In genomic region chr15:41659855-41660234, GRCh38 we compare ENCODE assay signal across 9 cellular contexts. TPM values are rescaled to one million over a fixed set of nuclear protein-coding genes. Genes with fewer than 3 reads are reported as not detected.
A peak's percentile ranks its signal among the peaks of the same experiment; 100 is the strongest.
DNase-seq lines count a peak whose midpoint lies in the region; ATAC-seq, FAIRE-seq and TF ChIP-seq lines count a peak whose summit lies in the region.
"Had no signal": no experiment of that assay in that cellular context is flagged by ENCODE, and none has a peak within 500 bp of the region (broad histone marks: within the 10 kb centered on the region; RNA-seq: fewer than 3 reads in every experiment).

No MANE protein-coding gene starts in this region.

- 88% methylated on average over 21 of the region's 21 CpGs for WGBS in HepG2 (ENCODE audit: low lambda C conversion rate)

- H3K9ac ChIP-seq in HepG2 (ENCODE audit: insufficient read depth, low read depth, low read length) = peak overlapping the region; percentile 18; the same call in 1 of the 2 replicates

- ATAC-seq in HepG2 = no peak
- no peak for ATAC-seq in thoracic aorta (ENCODE audit: insufficient number of reproducible peaks, low FRiP score, low read depth)
- no peak for ATAC-seq in GM21528 (IDR thresholded peaks at IDR 0.05; ENCODE audit: low FRiP score, unreplicated experiment)

- no peak for TF ChIP-seq RAD21 in HepG2 (CRISPR knock-in tag; IDR thresholded peaks at IDR 0.05)

- no TSS peak for BruUV-seq in HepG2 (replicated peaks; lab: Mats Ljungman, UMichigan)

- TF ChIP-seq CTCF in astrocyte of the spinal cord (IDR thresholded peaks at IDR 0.05; ENCODE audit: low read depth, low read length) = no peak
- TF ChIP-seq CTCF in HepG2 (CRISPR knock-in tag; IDR thresholded peaks at IDR 0.05) = no peak
- TF ChIP-seq CTCF in thoracic aorta (IDR thresholded peaks at IDR 0.05) = no peak

- H3K27me3 ChIP-seq in HepG2 (ENCODE audit: control insufficient read depth in 1 of 2, insufficient read depth in 2 of 2, low read length in 2 of 2) (no peaks in the 10 kb centered on the region; a peak in 1 of 5 replicates), thoracic aorta (replicated peaks; ENCODE audit: insufficient read depth) (no peaks in the 10 kb centered on the region)

- H4K20me1 ChIP-seq in HepG2 (ENCODE audit: insufficient read depth, low read length) = peaks cover 24% of the 10 kb centered on the region

- H3K9me3 ChIP-seq in HepG2 (ENCODE audit: low read length) (no peaks in the 10 kb centered on the region), thoracic aorta (no peaks in the 10 kb centered on the region)

- TF ChIP-seq EP300 in HepG2 (IDR thresholded peaks at IDR 0.05; ENCODE audit: low read depth in 2 of 2, low read length in 2 of 2) = no peak
- TF ChIP-seq EP300 in HepG2 (CRISPR knock-in tag; IDR thresholded peaks at IDR 0.05; ENCODE audit: borderline replicate concordance) = no peak

- intact Hi-C loops in HepG2 (cut with micrococcal nuclease; ENCODE audit: unreplicated experiment) = no loop called here

- CTCF ChIA-PET in HepG2 (lab: Yijun Ruan, JAX; ENCODE audit: low intra/inter-chr PET ratio, low total read pairs) = no interaction called here

- POLR2A ChIA-PET in HepG2 (lab: Yijun Ruan, JAX) = interaction anchor here (0.8 to 2.0 kb wide), 8 partner anchors 11 to 115 kb away, joined by 3 to 13 read pairs (median 5); partner anchors contain the start of gene RPAP1

- H3K4me3 ChIP-seq in astrocyte of the spinal cord (ENCODE audit: low read depth, low read length) (peak overlapping the region; percentile 57), HepG2 (replicated peaks in 1 of 3; ENCODE audit: insufficient read depth in 1 of 3, low read depth in 2 of 3, low read length in 3 of 3) (peak overlapping the region in 1 of 3 experiments; percentile 76; a peak in 1 of 6 replicates), thoracic aorta (peak overlapping the region; percentile 72)

- peaks cover 68% of the 10 kb centered on the region for H3K79me2 ChIP-seq in HepG2 (ENCODE audit: insufficient read depth, low read length)

- H3K27ac ChIP-seq in HepG2 (ENCODE audit: extremely low read length, insufficient read depth, low read length) (peak overlapping the region; percentile 80), thoracic aorta (peak overlapping the region; percentile 65 to 78)

- H3K4me2 ChIP-seq in HepG2 (ENCODE audit: low read depth, low read length) = peak overlapping the region; percentile 95

- FAIRE-seq in HepG2 (lab: Jason Lieb, UNC) = no peak
- FAIRE-seq: G401.6 had no signal

- peaks cover 50% of the 10 kb centered on the region for H3K4me1 ChIP-seq in HepG2 (ENCODE audit: insufficient read depth, low read length)
- peaks cover 6 to 28% of the 10 kb centered on the region in 2 donors for H3K4me1 ChIP-seq in thoracic aorta (ENCODE audit: control insufficient read depth in 1 of 2, low read depth in 2 of 2)

- no peak for TF ChIP-seq POLR2A in HepG2 (IDR thresholded peaks at IDR 0.05; ENCODE audit: insufficient read depth in 1 of 2, low read depth in 2 of 2, low read length in 2 of 2)

- DNase-seq in activated gamma-delta T cell (lab: John Stamatoyannopoulos, UW) = peak; percentile 20
- no peak for DNase-seq in activated gamma-delta T cell treated with Interleukin-2 at 50 U/mL for 16 hours
- DNase-seq in astrocyte of the spinal cord (ENCODE audit: low read depth, low spot score) = no peak
- DNase-seq in HepG2 (ENCODE audit: low spot score) = no peak
- DNase-seq in thoracic aorta (ENCODE audit: low spot score) = no peak
- DNase-seq in dermis blood vessel endothelial cell = no peak
- no peak for DNase-seq in AG08395 (ENCODE audit: low spot score)

- no peak overlapping the region for H2AFZ ChIP-seq in HepG2 (ENCODE audit: low read length)

- H3K36me3 ChIP-seq in HepG2 (replicated peaks in 1 of 2; ENCODE audit: control insufficient read depth in 1 of 2, insufficient read depth in 2 of 2, low read length in 2 of 2) (no peaks in the 10 kb centered on the region), thoracic aorta (no peaks in the 10 kb centered on the region)

- in situ Hi-C loops in astrocyte of the spinal cord (cut with HindIII; ENCODE audit: low sequenced_read_pairs) (no loop called here), HepG2 (cut with HindIII; ENCODE audit: extremely low pct_ligation_motif_present, low pct_unique_long_range_greater_than_20kb) (no loop called here)

TF ChIP-seq in HepG2, 621 proteins besides CTCF, POLR2A, EP300 and RAD21 (continues in another document):
- TF ChIP-seq CEBPZ (IDR thresholded peaks at IDR 0.05; ENCODE audit: low read length) (no peak), REST (IDR thresholded peaks at IDR 0.05; ENCODE audit: borderline replicate concordance in 1 of 2, low read depth in 1 of 2, low read length in 2 of 2) (no peak), FOXO1 (CRISPR knock-in tag; IDR thresholded peaks at IDR 0.05) (no peak), STAT5B (CRISPR knock-in tag; IDR thresholded peaks at IDR 0.05) (no peak)

RNA-seq across cellular contexts. Expression of gene MGA, which starts 0.4 kb away (rescaled TPM):
- 59.0 and 71.8 TPM in 2 replicates for total RNA-seq in HepG2 (2016; rRNA removed; fragmentation: Illumina TruSeq; extraction: Trizol)
- total RNA-seq in HepG2 (2016; cell fraction: cytosol; rRNA removed; fragmentation: Illumina TruSeq; extraction: Trizol; ENCODE audit: low read depth) = 225 and 267 TPM in 2 replicates
- 58.3 and 67.8 TPM in 2 replicates for total RNA-seq in HepG2 (2016; cell fraction: insoluble cytoplasmic fraction; rRNA removed; fragmentation: Illumina TruSeq; extraction: Trizol)
- 138 and 166 TPM in 2 replicates for total RNA-seq in HepG2 (2016; cell fraction: membrane; rRNA removed; fragmentation: Illumina TruSeq; extraction: Trizol)
- 62.7 and 68.1 TPM in 2 replicates for total RNA-seq in HepG2 (2016; cell fraction: nucleus; rRNA removed; fragmentation: Illumina TruSeq; extraction: Trizol)
- polyA plus RNA-seq in HepG2 (2011; rRNA removed) = 5.3 and 5.5 TPM in 2 replicates
- 2.6 and 3.6 TPM in 2 replicates for polyA plus RNA-seq in HepG2 (2011; cell fraction: cytosol; rRNA removed)
- polyA plus RNA-seq in HepG2 (2011; cell fraction: nucleus; rRNA removed) = 7.1 and 10.0 TPM in 2 replicates
- polyA plus RNA-seq in HepG2 (2012) = 8.3 and 10.0 TPM in 2 replicates
- polyA plus RNA-seq in HepG2 (2016; cell fraction: cytosol; fragmentation: Illumina TruSeq; extraction: Trizol; ENCODE audit: low read depth) = 0.25 and 0.32 TPM in 2 replicates
- polyA plus RNA-seq in HepG2 (2016; cell fraction: insoluble cytoplasmic fraction; fragmentation: Illumina TruSeq; extraction: Trizol; ENCODE audit: low read depth) = 10.2 and 10.3 TPM in 2 replicates
- polyA plus RNA-seq in HepG2 (2016; cell fraction: membrane; fragmentation: Illumina TruSeq; extraction: Trizol; ENCODE audit: low read depth) = 0.95 and 1.1 TPM in 2 replicates
- 23.0 and 30.4 TPM in 2 replicates for polyA plus RNA-seq in HepG2 (2016; cell fraction: nucleus; fragmentation: Illumina TruSeq; extraction: Trizol; ENCODE audit: insufficient read depth, low read depth)
- polyA minus RNA-seq in HepG2 (2011; rRNA and poly(A)+ RNA removed; ENCODE audit: low replicate concordance) = 37.1 and 109 TPM in 2 replicates
- polyA minus RNA-seq in HepG2 (2011; cell fraction: cytosol; rRNA and poly(A)+ RNA removed) = 44.4 and 47.0 TPM in 2 replicates
- polyA minus RNA-seq in HepG2 (2011; cell fraction: nucleus; rRNA and poly(A)+ RNA removed) = 72.2 and 82.1 TPM in 2 replicates
- 10 to 100 TPM; 32.5 to 57.2 TPM for total RNA-seq in thoracic aorta
- 42.0 and 59.7 TPM in 2 replicates for total RNA-seq in dermis blood vessel endothelial cell
